In the genomic region with DNA sequence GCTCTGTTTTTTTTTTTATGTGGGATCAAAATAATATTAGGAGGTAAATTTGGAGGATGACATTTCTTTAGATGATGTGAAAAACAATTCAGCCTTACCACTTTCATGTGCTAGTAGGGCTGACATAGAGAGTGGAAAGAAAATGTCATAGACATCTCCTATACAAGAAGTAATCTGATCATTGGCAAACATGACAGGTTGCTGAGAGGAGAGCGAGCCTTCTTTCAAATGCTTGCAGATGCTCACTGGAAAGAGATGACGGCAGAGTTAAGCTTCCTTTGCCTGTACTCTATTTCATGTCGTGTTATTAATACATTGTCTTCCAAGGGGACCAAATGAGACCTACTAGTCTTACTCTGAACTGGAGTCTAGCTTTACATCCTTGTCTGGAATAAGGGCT, we compare ENCODE assay signal across 9 cellular contexts.
"Had no signal": no experiment of that assay in that cellular context is flagged by ENCODE, and none has a peak within 500 bp of the region (broad histone marks: within the 10 kb centered on the region; RNA-seq: fewer than 3 reads in every experiment).

No MANE protein-coding gene starts in this region.

- H3K27ac ChIP-seq: GM23248, HL-60 had no signal

- H3K9me3 ChIP-seq: HAP-1 had no signal

- FAIRE-seq: HepG2 had no signal

- ATAC-seq: HCT116, HepG2 had no signal

- H3K27ac Mint-ChIP-seq: HFFc6, IgD-negative memory B cell had no signal

- H3K4me3 Mint-ChIP-seq: HFFc6, IgD-negative memory B cell had no signal

- DNase-seq: GM23248, GOT3, H7, HFFc6 had no signal

- H3K4me3 ChIP-seq: GM23248, HAP-1 had no signal

- H3K4me1 ChIP-seq: HAP-1 had no signal

- H3K4me1 Mint-ChIP-seq: IgD-negative memory B cell had no signal

- H3K36me3 ChIP-seq: HAP-1 had no signal

- H3K9ac ChIP-seq: GM23248 had no signal
